ENCODE assay signal across 10 cellular contexts in genomic region chr2:221465776-221466175, GRCh38.
DNase-seq lines count a peak whose midpoint lies in the region; ATAC-seq and TF ChIP-seq lines count a peak whose summit lies in the region.
"Had no signal": no experiment of that assay in that cellular context is flagged by ENCODE, and none has a peak within 500 bp of the region (broad histone marks: within the 10 kb centered on the region; RNA-seq: fewer than 3 reads in every experiment).

No MANE protein-coding gene starts in this region.

- no peak overlapping the region for H3K27ac ChIP-seq in trophoblast cell (ENCODE audit: low read depth, low read length)
- H3K27ac ChIP-seq: colonic mucosa, tibial nerve had no signal

- no peak overlapping the region for H3K14ac ChIP-seq in trophoblast cell (ENCODE audit: low read length)

- no peaks in the 10 kb centered on the region for H3K36me3 ChIP-seq in trophoblast cell (ENCODE audit: control insufficient read depth in 1 of 2, insufficient read depth in 2 of 2, low read length in 2 of 2)
- H3K36me3 ChIP-seq: colonic mucosa, tibial nerve had no signal

- H2BK120ac ChIP-seq in trophoblast cell (ENCODE audit: insufficient read depth, low read length, poor library complexity), result no peak overlapping the region

- no peak overlapping the region for H3K18ac ChIP-seq in trophoblast cell (ENCODE audit: low read length)

- H3K27ac Mint-ChIP-seq in osteocyte (ENCODE audit: unreplicated experiment), result no peak overlapping the region

- no peak overlapping the region for H2BK12ac ChIP-seq in trophoblast cell (ENCODE audit: low read length)

- H4K91ac ChIP-seq in trophoblast cell (ENCODE audit: low read depth, low read length), result no peak overlapping the region

- no peak overlapping the region for H3K4ac ChIP-seq in trophoblast cell (ENCODE audit: low read depth, low read length)

- no peak overlapping the region for H2BK5ac ChIP-seq in trophoblast cell (ENCODE audit: low read depth, low read length, poor library complexity)

- H3K9ac ChIP-seq in trophoblast cell (ENCODE audit: low read length), result no peak overlapping the region

- no peaks in the 10 kb centered on the region for H3K27me3 Mint-ChIP-seq in osteocyte (ENCODE audit: unreplicated experiment)

- no peak overlapping the region for H2AFZ ChIP-seq in trophoblast cell (ENCODE audit: insufficient read depth, low read length, poor library complexity)

- H3K4me3 ChIP-seq in GM12864 (ENCODE audit: low read depth, low read length), result no peak overlapping the region
- H3K4me3 ChIP-seq in trophoblast cell (ENCODE audit: low read depth, low read length), result no peak overlapping the region
- H3K4me3 ChIP-seq: colonic mucosa, tibial nerve had no signal

- no peak overlapping the region for H3K4me3 Mint-ChIP-seq in osteocyte (ENCODE audit: unreplicated experiment)

- no peak overlapping the region for H4K8ac ChIP-seq in trophoblast cell (ENCODE audit: low read depth, low read length)

- peak; percentile 83 for ATAC-seq in GM21381 (IDR thresholded peaks at IDR 0.05; ENCODE audit: unreplicated experiment)
- peak; percentile 71 for ATAC-seq in HG03469 (IDR thresholded peaks at IDR 0.05; ENCODE audit: unreplicated experiment)
- ATAC-seq in GM18868 (IDR thresholded peaks at IDR 0.05; ENCODE audit: unreplicated experiment), result no peak

- no peak overlapping the region for H2AK5ac ChIP-seq in trophoblast cell (ENCODE audit: low read length)

- no peaks in the 10 kb centered on the region for H3K4me1 Mint-ChIP-seq in osteocyte (ENCODE audit: unreplicated experiment)

- no peak overlapping the region for H4K12ac ChIP-seq in trophoblast cell (ENCODE audit: low read depth, low read length)

- no peaks in the 10 kb centered on the region for H3K79me1 ChIP-seq in trophoblast cell (ENCODE audit: low read length)

- DNase-seq in GM12864 (ENCODE audit: low read depth) (peak; percentile 4), osteocyte (ENCODE audit: extremely low spot score, unreplicated experiment) (no peak), trophoblast cell (no peak), NCI-H146 treated with DMSO at 0.1 percent for 48 hours (lab: John Stamatoyannopoulos, UW; ENCODE audit: unreplicated experiment) (no peak)
- peak; percentile 5 for DNase-seq in central memory CD4-positive, alpha-beta T cell
- DNase-seq: colonic mucosa had no signal

- WGBS in trophoblast cell (ENCODE audit: extremely low coverage, insufficient coverage, insufficient read length), result no CpG with 5 or more reads among the region's 11 CpGs

- H3K4me1 ChIP-seq in trophoblast cell (ENCODE audit: control insufficient read depth in 1 of 2, insufficient read depth in 2 of 2, low read length in 2 of 2), result no peaks in the 10 kb centered on the region
- H3K4me1 ChIP-seq: colonic mucosa had no signal

- H3K36me3 Mint-ChIP-seq in osteocyte (ENCODE audit: unreplicated experiment), result no peaks in the 10 kb centered on the region

- no peak overlapping the region for H3K23ac ChIP-seq in trophoblast cell (ENCODE audit: low read length)

- H3K4me2 ChIP-seq in trophoblast cell (ENCODE audit: low read length), result no peak overlapping the region

- H3K79me2 ChIP-seq in trophoblast cell (ENCODE audit: control insufficient read depth, insufficient read depth, low read length, poor library complexity), result no peaks in the 10 kb centered on the region

- no peaks in the 10 kb centered on the region for H3K27me3 ChIP-seq in trophoblast cell (ENCODE audit: insufficient read depth, low read length)
- H3K27me3 ChIP-seq: colonic mucosa, tibial nerve had no signal

- TF ChIP-seq CTCF in GM12864 (IDR thresholded peaks at IDR 0.05; ENCODE audit: low read depth, low read length, missing control alignments), result no peak
- TF ChIP-seq CTCF in osteocyte (IDR thresholded peaks at IDR 0.05), result no peak

- no peaks in the 10 kb centered on the region for H3K9me3 ChIP-seq in trophoblast cell (ENCODE audit: insufficient read depth, low read depth, low read length)
- H3K9me3 ChIP-seq: colonic mucosa, tibial nerve had no signal

- no peaks in the 10 kb centered on the region for H3K9me3 Mint-ChIP-seq in osteocyte (ENCODE audit: unreplicated experiment)

Comparison
In these comparisons a context has a peak if more than half of its experiments do, and no peak if none do; other contexts are left out.
1. DNase-seq: peak in GM12864 (single experiment) and central memory CD4-positive, alpha-beta T cell (single experiment); none in osteocyte (single experiment), trophoblast cell (0 of 2) and NCI-H146 treated with DMSO at 0.1 percent for 48 hours (single experiment).